ENCODE assay signal across 1 cellular context in the genomic region with DNA sequence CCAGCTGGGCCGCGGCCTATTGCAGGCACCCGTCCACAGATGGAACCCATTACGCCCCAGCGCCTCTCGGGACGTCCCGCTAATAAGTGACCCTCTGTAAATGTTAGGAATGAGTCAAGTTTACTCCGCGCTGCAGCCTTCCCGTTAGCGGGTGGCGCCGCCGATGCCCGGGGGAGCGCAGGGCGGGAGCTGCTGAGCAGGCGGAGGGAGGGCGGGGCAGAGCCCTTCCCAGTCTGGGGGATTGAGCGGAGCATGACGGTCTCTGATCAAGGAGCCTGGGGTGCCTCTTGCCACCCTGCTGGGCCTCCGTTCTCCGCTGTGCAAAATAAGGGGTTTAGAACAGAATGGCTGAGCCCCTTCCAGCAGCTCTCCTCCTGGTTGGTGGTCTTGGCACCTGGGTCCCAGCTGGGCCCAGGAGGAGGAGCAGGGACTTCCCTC.
TF ChIP-seq lines count a peak whose summit lies in the region.

No MANE protein-coding gene starts in this region.

TF ChIP-seq in IMR-90, 13 proteins besides CTCF, POLR2A, EP300 and RAD21:
- TF ChIP-seq USF2 (IDR thresholded peaks at IDR 0.05; ENCODE audit: low read depth, low read length): no peak
- TF ChIP-seq RCOR1 (IDR thresholded peaks at IDR 0.05; ENCODE audit: insufficient replicate concordance, low read length): no peak
- peak; percentile 91 for TF ChIP-seq MAZ (IDR thresholded peaks at IDR 0.05; ENCODE audit: borderline replicate concordance, low read depth, low read length)
- TF ChIP-seq FOS (IDR thresholded peaks at IDR 0.05; ENCODE audit: low read depth, low read length): peak; percentile 64; the same call in 1 of the 2 replicates
- 0 out of 2 replicates have a peak, but pooled peaks have one; percentile 17 for TF ChIP-seq BHLHE40 (IDR thresholded peaks at IDR 0.05; ENCODE audit: low read depth, low read length)
